Comparison of ENCODE assay signal across 23 cellular contexts in the genomic region with DNA sequence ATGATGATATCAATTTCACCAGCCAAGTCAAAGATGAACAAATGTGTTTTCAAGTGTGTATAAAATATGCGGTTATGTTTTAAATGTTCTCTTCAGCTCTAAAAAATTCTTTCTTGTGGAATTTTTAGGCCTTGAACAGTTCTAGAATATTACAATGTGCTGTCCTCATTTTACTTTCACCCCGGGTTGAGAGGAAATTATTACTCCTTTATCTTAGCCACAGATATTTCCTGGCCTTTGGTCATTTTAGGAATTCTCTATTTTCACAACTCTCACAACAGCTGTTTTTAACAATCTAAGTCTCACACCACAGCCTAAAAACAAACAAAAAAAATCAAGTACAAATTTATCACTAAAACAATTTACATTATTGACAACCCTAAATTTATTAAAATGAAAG.
DNase-seq lines count a peak whose midpoint lies in the region; ATAC-seq and TF ChIP-seq lines count a peak whose summit lies in the region.
"Had no signal": no experiment of that assay in that cellular context is flagged by ENCODE, and none has a peak within 500 bp of the region (broad histone marks: within the 10 kb centered on the region; RNA-seq: fewer than 3 reads in every experiment).

No MANE protein-coding gene starts in this region.

- no peaks in the 10 kb centered on the region for H4K20me1 ChIP-seq in BLaER1

- no peak for ATAC-seq in GM19463 (IDR thresholded peaks at IDR 0.05; ENCODE audit: unreplicated experiment)
- ATAC-seq: activated CD8-positive, alpha-beta memory T cell treated with anti-CD3 and anti-CD28 coated beads, Interleukin-2, amount 10 ng/mL, durations not matched to agents 7 days and 5 days; activated T-helper 17 cell treated with anti-CD3 and anti-CD28 coated beads, Interleukin-2, amount 50 U/mL, for 72 hours; left lung; mucosa of descending colon; Panc1; stimulated activated naive B cell treated with anti-CD40 and anti-IgM and Interleukin-4, amounts not matched to agents 10 μg/mL and 1 μg/mL and 100 μg/mL, for 72 hours had no signal

- H3K9me3 ChIP-seq in BLaER1: no peaks in the 10 kb centered on the region
- H3K9me3 ChIP-seq: left lung, mucosa of descending colon, testis, vagina had no signal

- H3K4me3 ChIP-seq in BLaER1 (peak overlapping the region; percentile 5; the same call in 1 of the 2 replicates), choroid plexus epithelial cell (ENCODE audit: low read depth, low read length) (no peak overlapping the region)
- H3K4me3 ChIP-seq: left lung, mucosa of descending colon, testis, vagina had no signal

- H3K4me1 ChIP-seq in BLaER1: peaks cover 62% of the 10 kb centered on the region
- H3K4me1 ChIP-seq: left lung, testis, vagina had no signal

- no peak for TF ChIP-seq CTCF in choroid plexus epithelial cell (conservative IDR thresholded peaks at IDR 0.05; ENCODE audit: low read depth, low read length)
- no peak for TF ChIP-seq CTCF in GM13977 (IDR thresholded peaks at IDR 0.05; ENCODE audit: extremely low read depth, insufficient read depth, missing control alignments)

- H3K9ac ChIP-seq in BLaER1: no peak overlapping the region

- DNase-seq in LHCN-M2 (ENCODE audit: low read depth) (peak; percentile 86), choroid plexus epithelial cell (ENCODE audit: low read depth) (peak; percentile 74), myocyte (ENCODE audit: low read depth) (peak; percentile 63), NCI-H1092 (lab: John Stamatoyannopoulos, UW) (no peak), GM13977 (ENCODE audit: low spot score) (no peak)
- DNase-seq: activated CD4-positive, alpha-beta T cell treated with anti-CD3 and anti-CD28 coated beads, Interleukin-2, amount 10 ng/mL, durations not matched to agents 24 days and 14 days; activated CD8-positive, alpha-beta memory T cell treated with anti-CD3 and anti-CD28 coated beads, Interleukin-2, amount 10 ng/mL, durations not matched to agents 7 days and 5 days; endodermal cell; Karpas-422; left lung; mucosa of descending colon; NCI-H1048; NCI-H2081 treated with DMSO at 0.1 percent for 48 hours; NCI-H446; stimulated activated CD4-positive, alpha-beta T cell treated with anti-CD3 and anti-CD28 coated beads, Interleukin-2, amount 100 ng/mL, for 48 hours; stimulated activated naive B cell treated with anti-CD40 and anti-IgM and Interleukin-4, amounts not matched to agents 10 μg/mL and 1 μg/mL and 100 μg/mL, for 72 hours; T-helper 1 cell; testis had no signal

- peak overlapping the region; percentile 58 for H3K4me2 ChIP-seq in BLaER1

- in situ Hi-C loops in GM13977 (cut with MboI; ENCODE audit: low pct_unique_long_range_greater_than_20kb, low sequenced_read_pairs, unreplicated experiment): no loop called here

- H3K27ac ChIP-seq in BLaER1: peak overlapping the region; percentile 61
- H3K27ac ChIP-seq: left lung, vagina had no signal

- no peaks in the 10 kb centered on the region for H3K27me3 ChIP-seq in BLaER1
- H3K27me3 ChIP-seq: left lung, testis, vagina had no signal

- no peaks in the 10 kb centered on the region for H3K36me3 ChIP-seq in BLaER1
- H3K36me3 ChIP-seq: left lung, vagina had no signal

Comparison
In these comparisons a context has a peak if more than half of its experiments do, and no peak if none do; other contexts are left out.
1. DNase-seq: peak in LHCN-M2 (single experiment), choroid plexus epithelial cell (single experiment) and myocyte (single experiment); none in NCI-H1092 (single experiment) and GM13977 (single experiment).